Comparison of ENCODE assay signal across 25 cellular contexts in the genomic region with DNA sequence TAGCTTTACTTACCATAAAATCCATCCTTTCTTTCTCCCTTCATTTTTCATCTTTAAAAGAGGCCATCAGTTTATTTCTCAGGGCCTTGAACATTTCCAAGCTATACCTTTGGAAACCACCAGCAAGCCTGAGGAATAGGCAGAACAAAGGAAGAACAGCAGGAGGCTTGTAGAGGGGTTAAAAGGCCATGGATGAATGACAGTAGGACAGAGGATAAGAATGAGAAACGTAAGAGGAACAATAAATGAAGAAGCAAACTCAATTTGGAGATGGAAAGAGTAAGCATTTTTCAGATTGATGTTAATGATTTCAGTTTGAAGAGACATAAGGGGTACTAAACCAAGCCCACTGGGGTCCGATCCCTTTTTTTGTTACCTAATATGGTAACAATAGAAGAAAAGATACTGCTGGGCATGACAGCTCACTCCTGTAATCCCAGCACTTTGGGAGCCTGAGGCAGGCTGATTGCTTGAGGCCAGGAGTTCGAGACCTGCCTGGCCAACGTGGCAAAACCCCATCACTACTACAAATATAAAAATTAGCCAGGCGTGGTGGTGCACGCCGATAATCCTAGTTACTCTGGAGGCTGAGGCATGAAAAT.
DNase-seq lines count a peak whose midpoint lies in the region; ATAC-seq and TF ChIP-seq lines count a peak whose summit lies in the region.
"Had no signal": no experiment of that assay in that cellular context is flagged by ENCODE, and none has a peak within 500 bp of the region (broad histone marks: within the 10 kb centered on the region; RNA-seq: fewer than 3 reads in every experiment).

No MANE protein-coding gene starts in this region.

- ATAC-seq in activated CD8-positive, alpha-beta memory T cell treated with anti-CD3 and anti-CD28 coated beads, Interleukin-2, amount 10 ng/mL, durations not matched to agents 7 days and 5 days = no peak

- H3K36me3 ChIP-seq in NT2/D1 (ENCODE audit: insufficient read depth, insufficient read length, low read length) = no peaks in the 10 kb centered on the region
- no peaks in the 10 kb centered on the region for H3K36me3 ChIP-seq in spleen
- H3K36me3 ChIP-seq: BLaER1, Peyer's patch, SJSA1 had no signal

- TF ChIP-seq POLR2A in spleen (IDR thresholded peaks at IDR 0.05) = no peak

- TF ChIP-seq CTCF in coronary artery (IDR thresholded peaks at IDR 0.05) (no peak), spleen (IDR thresholded peaks at IDR 0.05 in 8 of 11, conservative IDR thresholded peaks at IDR 0.05 in 3 of 11) (no peak)

- no peak overlapping the region for H3K4me3 ChIP-seq in NT2/D1 (ENCODE audit: insufficient read length, low read depth)
- H3K4me3 ChIP-seq in coronary artery = no peak overlapping the region
- no peak overlapping the region for H3K4me3 ChIP-seq in spleen
- H3K4me3 ChIP-seq: BLaER1, Peyer's patch, SJSA1 had no signal

- H3K27me3 ChIP-seq in NT2/D1 (ENCODE audit: insufficient read depth, insufficient read length) (no peaks in the 10 kb centered on the region), spleen (replicated peaks in 1 of 7) (no peaks in the 10 kb centered on the region)
- H3K27me3 ChIP-seq: BLaER1, Peyer's patch had no signal

- H3K4me1 Mint-ChIP-seq in activated CD8-positive, alpha-beta memory T cell treated with anti-CD3 and anti-CD28 coated beads, Interleukin-2, amount 10 ng/mL, durations not matched to agents 7 days and 5 days = peaks cover 6% of the 10 kb centered on the region
- H3K4me1 Mint-ChIP-seq: CD4-positive, alpha-beta memory T cell had no signal

- H3K4me1 ChIP-seq in NT2/D1 (ENCODE audit: insufficient read depth, insufficient read length) = no peaks in the 10 kb centered on the region
- no peaks in the 10 kb centered on the region for H3K4me1 ChIP-seq in spleen
- H3K4me1 ChIP-seq: BLaER1, Caco-2, Peyer's patch, SJSA1 had no signal

- no peaks in the 10 kb centered on the region for H3K9me3 Mint-ChIP-seq in activated CD8-positive, alpha-beta memory T cell treated with anti-CD3 and anti-CD28 coated beads, Interleukin-2, amount 10 ng/mL, durations not matched to agents 7 days and 5 days (ENCODE audit: low read depth)
- H3K9me3 Mint-ChIP-seq: CD4-positive, alpha-beta memory T cell had no signal

- H3K9ac ChIP-seq in NT2/D1 (ENCODE audit: insufficient read length, low read depth) = no peak overlapping the region
- H3K9ac ChIP-seq: BLaER1 had no signal

- no peaks in the 10 kb centered on the region for H3K36me3 Mint-ChIP-seq in activated CD8-positive, alpha-beta memory T cell treated with anti-CD3 and anti-CD28 coated beads, Interleukin-2, amount 10 ng/mL, durations not matched to agents 7 days and 5 days
- H3K36me3 Mint-ChIP-seq: CD4-positive, alpha-beta memory T cell had no signal

- H3K27me3 Mint-ChIP-seq in activated CD8-positive, alpha-beta memory T cell treated with anti-CD3 and anti-CD28 coated beads, Interleukin-2, amount 10 ng/mL, durations not matched to agents 7 days and 5 days = peaks cover 15% of the 10 kb centered on the region

- 73 to 83% (median 76%) methylated on average over 7 of the region's 7 CpGs for WGBS in spleen, 5 donors

- DNase-seq in DMS79 treated with DMSO at 0.1 percent for 48 hours (lab: John Stamatoyannopoulos, UW) (peak; percentile 12), DMS79 (lab: John Stamatoyannopoulos, UW) (no peak), NT2/D1 (ENCODE audit: low read depth, low spot score) (peak; percentile 52), iPS-NIHi11 (ENCODE audit: low spot score) (peak; percentile 56), retina (peak; percentile 63), coronary artery (ENCODE audit: low spot score) (no peak), spleen (no peak)
- DNase-seq in activated CD8-positive, alpha-beta memory T cell treated with anti-CD3 and anti-CD28 coated beads, Interleukin-2, amount 10 ng/mL, durations not matched to agents 7 days and 5 days = no peak
- DNase-seq: ACHN; Caco-2; CD4-positive, alpha-beta memory T cell; DMS 273 treated with DMSO at 0.1 percent for 48 hours; KG1; NCI-H1092; NCI-H1436; NCI-H187 treated with DMSO at 0.1 percent for 48 hours; NCI-H2107; NCI-H345; NCI-H524 treated with DMSO at 0.1 percent for 48 hours; NCI-H82; Peyer's patch had no signal

- H3K9me3 ChIP-seq in NT2/D1 (ENCODE audit: insufficient read depth, low read length) (no peaks in the 10 kb centered on the region), spleen (no peaks in the 10 kb centered on the region)
- H3K9me3 ChIP-seq: BLaER1, Caco-2, Peyer's patch had no signal

- intact Hi-C loops in spleen (cut with DNase I; ENCODE audit: low total_unique reads) = no loop called here

- no peak overlapping the region for H3K4me3 Mint-ChIP-seq in activated CD8-positive, alpha-beta memory T cell treated with anti-CD3 and anti-CD28 coated beads, Interleukin-2, amount 10 ng/mL, durations not matched to agents 7 days and 5 days
- H3K4me3 Mint-ChIP-seq: CD4-positive, alpha-beta memory T cell had no signal

- no peak overlapping the region for H3K27ac ChIP-seq in coronary artery
- no peak overlapping the region for H3K27ac ChIP-seq in spleen
- H3K27ac ChIP-seq: 22Rv1, BLaER1, HL-60, Peyer's patch, SJSA1 had no signal

- CTCF ChIA-PET in activated CD8-positive, alpha-beta memory T cell treated with anti-CD3 and anti-CD28 coated beads, Interleukin-2, amount 10 ng/mL, durations not matched to agents 7 days and 5 days (lab: Charles Lee) = no interaction called here

- H3K27ac Mint-ChIP-seq in activated CD8-positive, alpha-beta memory T cell treated with anti-CD3 and anti-CD28 coated beads, Interleukin-2, amount 10 ng/mL, durations not matched to agents 7 days and 5 days = no peak overlapping the region
- H3K27ac Mint-ChIP-seq: CD4-positive, alpha-beta memory T cell had no signal

Comparison
In these comparisons a context has a peak if more than half of its experiments do, and no peak if none do; other contexts are left out.
1. DNase-seq: peak in DMS79 treated with DMSO at 0.1 percent for 48 hours (single experiment), NT2/D1 (single experiment), iPS-NIHi11 (single experiment) and retina (single experiment); none in DMS79 (single experiment), coronary artery (single experiment), spleen (single experiment) and activated CD8-positive, alpha-beta memory T cell treated with anti-CD3 and anti-CD28 coated beads, Interleukin-2, amount 10 ng/mL, durations not matched to agents 7 days and 5 days (single experiment).